In genomic region chr3:42090973-42091731, GRCh38 we compare ENCODE assay signal across 8 cellular contexts. TPM values are rescaled to one million over a fixed set of nuclear protein-coding genes. Genes with fewer than 3 reads are reported as not detected.
DNase-seq lines count a peak whose midpoint lies in the region; ATAC-seq and TF ChIP-seq lines count a peak whose summit lies in the region.

Gene TRAK1, plus strand, starts transcription at chr3:42091357. Its CDS starts 113 bp downstream, at chr3:42091470.

- intact Hi-C loops in breast epithelium (cut with DNase I; ENCODE audit: low total_unique reads): loop anchor here (10.0 kb wide), 1 partner anchor 76 kb away; no protein-coding TSS in a partner anchor
- intact Hi-C loops in left lung (cut with DNase I): loop anchor here in 1 of 2 donors (10.0 kb wide), 1 partner anchor 76 kb away; no protein-coding TSS in a partner anchor

- H3K9me2 ChIP-seq in Karpas-422 (replicated peaks; ENCODE audit: insufficient read depth, low read length): no peaks in the 10 kb centered on the region

- peaks cover 24% of the 10 kb centered on the region for H3K4me1 ChIP-seq in Karpas-422 (ENCODE audit: low read length)
- peaks cover 0 to 4% of the 10 kb centered on the region in 2 donors for H3K4me1 ChIP-seq in breast epithelium
- peaks cover 0 to 3% of the 10 kb centered on the region in 2 donors for H3K4me1 ChIP-seq in left lung

- DNase-seq in Karpas-422 (no peak), breast epithelium (ENCODE audit: low spot score in 2 of 2) (peak in 1 of 2 donors; percentile 72), left lung (no peak), cortex of kidney (lab: John Stamatoyannopoulos, UW) (no peak), NCI-H2081 treated with DMSO at 0.1 percent for 48 hours (lab: John Stamatoyannopoulos, UW) (no peak)

- H3K79me2 ChIP-seq in Karpas-422 (ENCODE audit: low read length): peaks cover 92% of the 10 kb centered on the region

- H3K36me3 ChIP-seq in Karpas-422 (ENCODE audit: insufficient read depth, low read length) (peaks cover 16% of the 10 kb centered on the region; the same call in 1 of the 2 replicates), breast epithelium (no peaks in the 10 kb centered on the region), left lung (peaks cover 0 to 32% of the 10 kb centered on the region in 2 donors)

- H3K9ac ChIP-seq in Karpas-422 (ENCODE audit: low read length): no peak within 1 kb of the TSS

- H3K27me3 ChIP-seq in Karpas-422 (ENCODE audit: low read length) (no peaks in the 10 kb centered on the region), breast epithelium (no peaks in the 10 kb centered on the region), left lung (no peaks in the 10 kb centered on the region)

- ATAC-seq in left lung (peak; percentile 50), GM21825 (IDR thresholded peaks at IDR 0.05; ENCODE audit: unreplicated experiment) (no peak), GM21447 (IDR thresholded peaks at IDR 0.05; ENCODE audit: unreplicated experiment) (no peak)

- H3K9me3 ChIP-seq in Karpas-422 (ENCODE audit: low read length) (no peaks in the 10 kb centered on the region), breast epithelium (no peaks in the 10 kb centered on the region), left lung (no peaks in the 10 kb centered on the region)

- no peak within 1 kb of the TSS for H2AFZ ChIP-seq in Karpas-422 (ENCODE audit: low read length)

- no peak for TF ChIP-seq CTCF in breast epithelium (IDR thresholded peaks at IDR 0.05)
- TF ChIP-seq CTCF in left lung (IDR thresholded peaks at IDR 0.05): no peak
- TF ChIP-seq CTCF in subcutaneous adipose tissue (IDR thresholded peaks at IDR 0.05; ENCODE audit: low read depth): no peak

- no peaks in the 10 kb centered on the region; the same call in none of the 2 replicates for H4K20me1 ChIP-seq in Karpas-422 (ENCODE audit: insufficient read depth, low read depth, low read length)

- no peak for TF ChIP-seq POLR2A in breast epithelium (IDR thresholded peaks at IDR 0.05)

- H3K4me2 ChIP-seq in Karpas-422 (ENCODE audit: low read depth, low read length, poor library complexity, severe bottlenecking): no peak within 1 kb of the TSS

- H3K4me3 ChIP-seq in Karpas-422 (ENCODE audit: low read length) (no peak within 1 kb of the TSS), breast epithelium (peak within 1 kb of the TSS; percentile 32 to 61 (median 43)), left lung (no peak within 1 kb of the TSS)

- H3K27ac ChIP-seq in Karpas-422 (ENCODE audit: low read length): no peak within 1 kb of the TSS
- peak within 1 kb of the TSS; percentile 84 for H3K27ac ChIP-seq in breast epithelium
- peak within 1 kb of the TSS; percentile 13 to 65 for H3K27ac ChIP-seq in left lung

RNA-seq across cellular contexts. Expression of gene TRAK1, which starts in this region (rescaled TPM):
- total RNA-seq in Karpas-422 (2014; rRNA removed; shearing (Covaris generic); ENCODE audit: low replicate concordance): 72.8 and 115 TPM in 2 replicates
- total RNA-seq in breast epithelium (10 to 100 TPM; 29.0 to 53.7 (median 40.6) TPM), left lung (10 to 100 TPM; 40.9 to 50.3 TPM), subcutaneous adipose tissue (10 to 100 TPM; 25.9 to 41.6 (median 29.6) TPM)

Comparison
In these comparisons a context has a peak if more than half of its experiments do, and no peak if none do; other contexts are left out.
1. H3K4me3 ChIP-seq: peak in breast epithelium (3 of 3); none in Karpas-422 (single experiment) and left lung (0 of 2).